1 cellular context compared by ENCODE assay signal in the genomic region with DNA sequence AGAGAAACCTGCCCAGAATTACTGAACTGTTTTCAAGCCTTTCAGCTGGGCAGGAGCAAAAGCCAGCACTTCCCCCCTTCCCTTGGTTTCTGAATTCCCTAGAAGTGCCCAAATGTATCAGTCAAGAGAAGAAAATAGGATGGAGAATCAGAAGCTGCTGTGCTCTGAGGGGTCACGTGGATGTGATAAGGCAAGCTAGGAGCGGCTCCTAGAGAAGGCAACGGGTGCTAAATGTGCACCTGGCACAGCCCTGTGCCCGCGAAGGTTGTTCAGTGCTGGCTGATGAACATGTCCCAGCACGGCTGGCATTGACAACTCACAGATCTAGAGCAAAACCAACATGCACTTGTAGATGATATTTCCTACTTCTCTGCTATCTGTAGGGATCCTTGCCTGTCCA.
TF ChIP-seq lines count a peak whose summit lies in the region.

No MANE protein-coding gene starts in this region.

TF ChIP-seq in HepG2, 621 proteins besides CTCF, POLR2A, EP300 and RAD21:
- 0 out of 2 replicates have a peak, but pooled peaks have one; percentile 40 for TF ChIP-seq POLR2G (IDR thresholded peaks at IDR 0.05; ENCODE audit: low read depth, low read length)
- TF ChIP-seq ARNT2 (CRISPR knock-in tag; IDR thresholded peaks at IDR 0.05; ENCODE audit: low read depth): no peak
TF ChIP-seq in HepG2: peak in this region for 1.
